ENCODE assay signal across 15 cellular contexts in genomic region chr21:42556476-42556875, GRCh38.
"Had no signal": no experiment of that assay in that cellular context is flagged by ENCODE, and none has a peak within 500 bp of the region (broad histone marks: within the 10 kb centered on the region; RNA-seq: fewer than 3 reads in every experiment).

No MANE protein-coding gene starts in this region.

- H3K27ac ChIP-seq: coronary artery, gastroesophageal sphincter, neutrophil, right atrium auricular region, upper lobe of left lung had no signal

- H3K4me1 ChIP-seq: gastroesophageal sphincter, right atrium auricular region, upper lobe of left lung had no signal

- H3K4me3 ChIP-seq: coronary artery, gastroesophageal sphincter, right atrium auricular region, upper lobe of left lung had no signal

- H3K27me3 ChIP-seq: gastroesophageal sphincter, neutrophil, right atrium auricular region, upper lobe of left lung had no signal

- H3K9me3 ChIP-seq: gastroesophageal sphincter, neutrophil, right atrium auricular region, upper lobe of left lung had no signal

- DNase-seq: activated CD4-positive, alpha-beta memory T cell treated with anti-CD3 and anti-CD28 coated beads, Interleukin-2, amount 10 ng/mL, durations not matched to agents 7 days and 5 days; activated CD4-positive, alpha-beta T cell treated with anti-CD3 and anti-CD28 coated beads for 36 hours; activated CD8-positive, alpha-beta memory T cell treated with anti-CD3 and anti-CD28 coated beads, Interleukin-2, amount 50 U/mL, for 48 hours; activated naive CD4-positive, alpha-beta T cell treated with anti-CD3 and anti-CD28 coated beads, Interleukin-2, amount 10 ng/mL, durations not matched to agents 7 days and 5 days; hippocampal formation; midbrain; stimulated activated CD4-positive, alpha-beta T cell treated with anti-CD3 and anti-CD28 coated beads, Interleukin-1b, Interleukin-23, amount 100 ng/mL, for 48 hours; stimulated activated naive CD4-positive, alpha-beta T cell; substantia nigra; SW 1271 had no signal

- ATAC-seq: activated CD4-positive, alpha-beta T cell treated with anti-CD3 and anti-CD28 coated beads for 36 hours; gastroesophageal sphincter had no signal
